27 cellular contexts compared by ENCODE assay signal in genomic region chr3:32734756-32735155, GRCh38. TPM values are rescaled to one million over a fixed set of nuclear protein-coding genes. Genes with fewer than 3 reads are reported as not detected.
DNase-seq lines count a peak whose midpoint lies in the region; ATAC-seq and TF ChIP-seq lines count a peak whose summit lies in the region.
"Had no signal": no experiment of that assay in that cellular context is flagged by ENCODE, and none has a peak within 500 bp of the region (broad histone marks: within the 10 kb centered on the region; RNA-seq: fewer than 3 reads in every experiment).

No MANE protein-coding gene starts in this region.

- intact Hi-C loops in Panc1 (cut with micrococcal nuclease; ENCODE audit: unreplicated experiment) (no loop called here), Calu3 (cut with micrococcal nuclease; ENCODE audit: unreplicated experiment) (no loop called here)

- H2BK12ac ChIP-seq in H9 (ENCODE audit: insufficient read length, low read depth, low read length): no peak overlapping the region
- H2BK12ac ChIP-seq in neuronal stem cell (ENCODE audit: low read length): no peak overlapping the region

- H2AK5ac ChIP-seq in H9 (ENCODE audit: insufficient read length, low read length): no peak overlapping the region
- H2AK5ac ChIP-seq in neuronal stem cell (ENCODE audit: low read depth, low read length): no peak overlapping the region

- H3K36me3 Mint-ChIP-seq in H9 (ENCODE audit: insufficient read depth in 1 of 3, low read depth in 3 of 3) (peaks cover 25 to 58% (median 55%) of the 10 kb centered on the region in 3 experiments; a peak in 6 of 7 replicates), Calu3 (ENCODE audit: insufficient read depth, unreplicated experiment) (no peaks in the 10 kb centered on the region)

- H3K9me3 Mint-ChIP-seq in H9: no peaks in the 10 kb centered on the region
- no peaks in the 10 kb centered on the region for H3K9me3 Mint-ChIP-seq in Calu3 (ENCODE audit: low read depth, unreplicated experiment)
- H3K9me3 Mint-ChIP-seq: CD4-positive, alpha-beta memory T cell; IgD-negative memory B cell had no signal

- H4K20me1 ChIP-seq in H9 (ENCODE audit: control insufficient read depth, insufficient read depth, insufficient read length): no peaks in the 10 kb centered on the region

- H2BK120ac ChIP-seq in H9 (ENCODE audit: low read depth, low read length, poor library complexity, severe bottlenecking) (no peak overlapping the region), neuronal stem cell (ENCODE audit: low read depth, low read length) (no peak overlapping the region)

- H3K79me1 ChIP-seq in H9 (ENCODE audit: insufficient read depth, low read depth, low read length, poor library complexity, severe bottlenecking) (no peaks in the 10 kb centered on the region), neuronal stem cell (ENCODE audit: low read depth, low read length) (no peaks in the 10 kb centered on the region)

- no peaks in the 10 kb centered on the region for H3K27me3 ChIP-seq in H9 (ENCODE audit: insufficient read depth, low read length)
- no peaks in the 10 kb centered on the region for H3K27me3 ChIP-seq in Panc1 (ENCODE audit: control insufficient read depth, insufficient read depth, low read length)
- H3K27me3 ChIP-seq in iPS-18a (ENCODE audit: control insufficient read depth, insufficient read depth, low read length): no peaks in the 10 kb centered on the region
- H3K27me3 ChIP-seq in neuronal stem cell (ENCODE audit: control insufficient read depth in 3 of 3, insufficient read depth in 3 of 3, low read depth in 1 of 3, low read length in 3 of 3): no peaks in the 10 kb centered on the region

- CTCF ChIA-PET in Panc1 (lab: Charles Lee): no interaction called here
- CTCF ChIA-PET in Calu3 (lab: Charles Lee): no interaction called here

- H2BK20ac ChIP-seq in H9 (ENCODE audit: low read depth, low read length, poor library complexity, severe bottlenecking): no peak overlapping the region

- peaks cover 14% of the 10 kb centered on the region in 2 experiments for H3K4me1 Mint-ChIP-seq in H9
- H3K4me1 Mint-ChIP-seq in Calu3 (ENCODE audit: low read depth, unreplicated experiment): no peaks in the 10 kb centered on the region
- H3K4me1 Mint-ChIP-seq: CD4-positive, alpha-beta memory T cell; IgD-negative memory B cell had no signal

- in situ Hi-C loops in Panc1 (cut with HindIII; ENCODE audit: low pct_unique_long_range_greater_than_20kb, low sequenced_read_pairs): no loop called here

- WGBS in H9 (ENCODE audit: extremely low coverage, insufficient read length, low lambda C conversion rate): no CpG with 5 or more reads among the region's 3 CpGs
- no CpG with 5 or more reads among the region's 3 CpGs for WGBS in neuronal stem cell (ENCODE audit: extremely low coverage in 2 of 2, insufficient read length in 2 of 2, insufficient replicate concordance in 1 of 2), 2 donors

- H3K4me2 ChIP-seq in H9 (ENCODE audit: insufficient read depth, insufficient read length, low read length): no peak overlapping the region
- no peak overlapping the region for H3K4me2 ChIP-seq in neuronal stem cell (ENCODE audit: insufficient read depth, low read length, poor library complexity, severe bottlenecking)
- H3K4me2 ChIP-seq: KMS-11 had no signal

- H3K4ac ChIP-seq in H9 (ENCODE audit: low read depth, low read length) (no peak overlapping the region), neuronal stem cell (ENCODE audit: low read length) (no peak overlapping the region)

- no peak overlapping the region for H3K18ac ChIP-seq in H9 (ENCODE audit: insufficient read length, low read depth, low read length)
- H3K18ac ChIP-seq in neuronal stem cell (ENCODE audit: low read length): no peak overlapping the region

- H3K14ac ChIP-seq in H9 (ENCODE audit: insufficient read depth, low read length) (no peak overlapping the region), neuronal stem cell (ENCODE audit: low read length) (no peak overlapping the region)

- no peaks in the 10 kb centered on the region for H3K9me3 ChIP-seq in H9 (ENCODE audit: control insufficient read depth, low read depth, low read length)
- no peaks in the 10 kb centered on the region for H3K9me3 ChIP-seq in Panc1 (ENCODE audit: control insufficient read depth, insufficient read depth, low read depth, low read length)
- H3K9me3 ChIP-seq in iPS-18a (ENCODE audit: control insufficient read depth, low read depth, low read length): no peaks in the 10 kb centered on the region
- no peaks in the 10 kb centered on the region for H3K9me3 ChIP-seq in neuronal stem cell (replicated peaks in 1 of 2; ENCODE audit: control insufficient read depth in 2 of 2, insufficient read depth in 1 of 2, low read depth in 1 of 2, low read length in 2 of 2)

- no peaks in the 10 kb centered on the region; the same call in 1 of the 2 replicates for H3K36me3 ChIP-seq in Panc1 (ENCODE audit: control insufficient read depth, insufficient read depth, low read length)
- H3K36me3 ChIP-seq in iPS-18a (ENCODE audit: control insufficient read depth, low read depth, low read length): peaks cover 16% of the 10 kb centered on the region
- H3K36me3 ChIP-seq in neuronal stem cell (replicated peaks in 1 of 2; ENCODE audit: control insufficient read depth in 2 of 2, insufficient read depth in 2 of 2, low read length in 2 of 2): peaks cover 3 to 86% of the 10 kb centered on the region in 2 donors

- H2BK5ac ChIP-seq in H9 (ENCODE audit: insufficient read length, low read length) (no peak overlapping the region), neuronal stem cell (ENCODE audit: low read length) (no peak overlapping the region)

- H2BK15ac ChIP-seq in H9 (ENCODE audit: low read depth, low read length): no peak overlapping the region
- no peak overlapping the region for H2BK15ac ChIP-seq in neuronal stem cell (ENCODE audit: low read length)

- H3K27me3 Mint-ChIP-seq in H9 (ENCODE audit: low read depth): no peaks in the 10 kb centered on the region
- no peaks in the 10 kb centered on the region for H3K27me3 Mint-ChIP-seq in Calu3 (ENCODE audit: unreplicated experiment)
- H3K27me3 Mint-ChIP-seq: CD4-positive, alpha-beta memory T cell; IgD-negative memory B cell had no signal

- TF ChIP-seq CTCF in H9 (conservative IDR thresholded peaks at IDR 0.05) (no peak), Panc1 (IDR thresholded peaks at IDR 0.05) (no peak), Calu3 (IDR thresholded peaks at IDR 0.05; ENCODE audit: unreplicated experiment) (no peak)

- H3K9ac ChIP-seq in H9 (ENCODE audit: extremely low read depth, insufficient read length, low read length) (no peak overlapping the region), iPS-18a (ENCODE audit: low read length) (peak overlapping the region; percentile 52), neuronal stem cell (ENCODE audit: low read depth, low read length, poor library complexity) (no peak overlapping the region)
- H3K9ac ChIP-seq: KMS-11 had no signal

- peak overlapping the region; percentile 82 to 97 (median 95) for H3K27ac Mint-ChIP-seq in H9
- no peak overlapping the region for H3K27ac Mint-ChIP-seq in Calu3 (ENCODE audit: unreplicated experiment)
- H3K27ac Mint-ChIP-seq: IgD-negative memory B cell had no signal

- POLR2A ChIA-PET in Panc1 (lab: Charles Lee): no interaction called here

- peak overlapping the region; percentile 68 for H3K27ac ChIP-seq in H9 (ENCODE audit: insufficient read length, low read depth, low read length)
- no peak overlapping the region for H3K27ac ChIP-seq in Panc1 (ENCODE audit: low read length)
- peak overlapping the region; percentile 83 for H3K27ac ChIP-seq in iPS-18a (ENCODE audit: low read length)
- H3K27ac ChIP-seq in neuronal stem cell (replicated peaks; ENCODE audit: low read length): peak overlapping the region; percentile 59
- H3K27ac ChIP-seq: KMS-11, SK-N-MC had no signal

- H3K79me2 ChIP-seq in H9 (ENCODE audit: insufficient read depth, low read length): no peaks in the 10 kb centered on the region

- H4K8ac ChIP-seq in H9 (replicated peaks; ENCODE audit: insufficient read length, low read depth, low read length) (no peak overlapping the region), neuronal stem cell (ENCODE audit: low read depth, low read length) (no peak overlapping the region)

- DNase-seq in H9 (no peak), Panc1 (ENCODE audit: low read depth, low spot score) (no peak), neuronal stem cell (ENCODE audit: low spot score) (no peak), Calu3 (no peak), kidney tubule cell (ENCODE audit: low spot score) (no peak), NCI-H1105 (lab: John Stamatoyannopoulos, UW) (no peak)
- DNase-seq: C1 segment of cervical spinal cord; CD4-positive, alpha-beta memory T cell; COR-L47; DMS 273 treated with DMSO at 0.1 percent for 48 hours; DMS79; EL; GF-D8; MM.1S; NCI-H1417; NCI-H1694; NCI-H2029 treated with DMSO at 0.1 percent for 48 hours; NCI-H446 treated with DMSO at 0.1 percent for 48 hours; NCI-H526; NCI-H82; OCI-M1; SIG-M5; SW 1271 had no signal

- H3K23me2 ChIP-seq in H9 (ENCODE audit: insufficient read length, low read depth, low read length, poor library complexity, severe bottlenecking): no peaks in the 10 kb centered on the region

- TSS peak; percentile 52 for BruUV-seq in Panc1 (replicated peaks; lab: Mats Ljungman, UMichigan)
- BruUV-seq in Calu3 (replicated peaks; lab: Mats Ljungman, UMichigan): no TSS peak

- H3K4me1 ChIP-seq in H9 (ENCODE audit: insufficient read depth, low read length) (no peaks in the 10 kb centered on the region; the same call in 1 of the 2 replicates), Panc1 (ENCODE audit: control insufficient read depth, insufficient read depth, low read length) (no peaks in the 10 kb centered on the region), iPS-18a (ENCODE audit: control insufficient read depth, low read depth, low read length) (peaks cover 12% of the 10 kb centered on the region), neuronal stem cell (ENCODE audit: control insufficient read depth in 2 of 2, insufficient read depth in 1 of 2, low read depth in 1 of 2, low read length in 2 of 2) (peaks cover 0 to 4% of the 10 kb centered on the region in 2 donors)

- no peak overlapping the region for H3K23ac ChIP-seq in H9 (ENCODE audit: insufficient read length, low read depth, low read length)
- no peak overlapping the region for H3K23ac ChIP-seq in neuronal stem cell (ENCODE audit: low read depth, low read length, poor library complexity)

- no peak overlapping the region for H3K56ac ChIP-seq in H9 (ENCODE audit: insufficient read length, low read depth, low read length)

- no peak overlapping the region for H4K5ac ChIP-seq in H9 (ENCODE audit: insufficient read length, low read depth, low read length)

- H3K4me3 ChIP-seq in Panc1 (ENCODE audit: low read depth in 2 of 2, low read length in 2 of 2) (no peak overlapping the region), iPS-18a (ENCODE audit: low read length) (peak overlapping the region; percentile 9), neuronal stem cell (ENCODE audit: low read length in 2 of 2) (no peak overlapping the region)
- H3K4me3 ChIP-seq: SK-N-MC had no signal

- H4K91ac ChIP-seq in H9 (ENCODE audit: insufficient read length, low read depth, low read length): no peak overlapping the region
- no peak overlapping the region for H4K91ac ChIP-seq in neuronal stem cell (ENCODE audit: low read depth, low read length, poor library complexity)

- no peak overlapping the region for H3T11ph ChIP-seq in H9 (ENCODE audit: low read length)

- ATAC-seq in Panc1: no peak

- no peak overlapping the region for H3K4me3 Mint-ChIP-seq in H9
- no peak overlapping the region for H3K4me3 Mint-ChIP-seq in Calu3 (ENCODE audit: low read depth, unreplicated experiment)
- H3K4me3 Mint-ChIP-seq: CD4-positive, alpha-beta memory T cell; IgD-negative memory B cell had no signal

- H2AFZ ChIP-seq in H9 (ENCODE audit: low read length) (no peak overlapping the region), neuronal stem cell (ENCODE audit: low read length) (no peak overlapping the region)

RNA-seq across cellular contexts. Expression of gene CNOT10, which starts 49.8 kb away (rescaled TPM):
- total RNA-seq in H9 (2021) (55.4 and 67.1 TPM in 2 replicates), Panc1 (2021; ENCODE audit: unreplicated experiment) (26.1 TPM), Calu3 (2022) (41.4 and 45.1 TPM in 2 replicates)
- polyA plus RNA-seq in Panc1 (2012; ENCODE audit: insufficient read length): 13.4 TPM
- polyA plus RNA-seq in neuronal stem cell (2013, experiment 1 of 2): 21.1 TPM
- 20.7 TPM for polyA plus RNA-seq in neuronal stem cell (2013, experiment 2 of 2)
